Comparison of ENCODE assay signal across 8 cellular contexts in genomic region chr5:176610430-176610763, GRCh38. TPM values are rescaled to one million over a fixed set of nuclear protein-coding genes. Genes with fewer than 3 reads are reported as not detected.
DNase-seq lines count a peak whose midpoint lies in the region; ATAC-seq and TF ChIP-seq lines count a peak whose summit lies in the region.

No MANE protein-coding gene starts in this region.

- H3K4me1 ChIP-seq in CD8-positive, alpha-beta memory T cell (ENCODE audit: insufficient read depth, low read length), result peaks cover 4% of the 10 kb centered on the region
- H3K4me1 ChIP-seq in GM23338 (ENCODE audit: insufficient read depth) (peaks cover 12% of the 10 kb centered on the region), SJSA1 (replicated peaks) (peaks cover 32% of the 10 kb centered on the region), right atrium auricular region (peaks cover 0 to 15% of the 10 kb centered on the region in 2 donors), stomach smooth muscle (ENCODE audit: control insufficient read depth, insufficient read depth, low read length) (peaks cover 10% of the 10 kb centered on the region), aorta (ENCODE audit: control insufficient read depth in 1 of 2, insufficient read depth in 2 of 2, low read length in 2 of 2) (no peaks in the 10 kb centered on the region)

- no peak overlapping the region for H3K4me3 ChIP-seq in CD8-positive, alpha-beta memory T cell (ENCODE audit: low read length)
- H3K4me3 ChIP-seq in GM23338 (peak overlapping the region; percentile 68), SJSA1 (peak overlapping the region; percentile 84), right atrium auricular region (peak overlapping the region; percentile 51 to 68), stomach smooth muscle (ENCODE audit: low read length in 2 of 2) (peak overlapping the region; percentile 43 to 68), aorta (ENCODE audit: low read length in 2 of 2) (peak overlapping the region in 1 of 2 donors; percentile 55)

- H3K27ac Mint-ChIP-seq in CD8-positive, alpha-beta memory T cell, result no peak overlapping the region
- no peak overlapping the region for H3K27ac Mint-ChIP-seq in GM23338

- peaks cover 10% of the 10 kb centered on the region; the same call in 1 of the 2 replicates for H4K20me1 ChIP-seq in GM23338 (replicated peaks; ENCODE audit: insufficient read depth)

- peaks cover 0 to 2% (median 0%) of the 10 kb centered on the region in 5 donors for H3K9me3 Mint-ChIP-seq in CD8-positive, alpha-beta memory T cell
- no peaks in the 10 kb centered on the region for H3K9me3 Mint-ChIP-seq in GM23338

- no peak for DNase-seq in CD8-positive, alpha-beta memory T cell
- no peak for DNase-seq in GM23338 (ENCODE audit: low spot score)
- no peak for DNase-seq in SJSA1 (ENCODE audit: low read depth in 1 of 2, low spot score in 2 of 2)
- no peak for DNase-seq in right atrium auricular region (ENCODE audit: low spot score)
- DNase-seq in aorta, result no peak
- no peak for DNase-seq in amniotic stem cell (lab: John Stamatoyannopoulos, UW)
- DNase-seq in OCI-M2 (lab: John Stamatoyannopoulos, UW; ENCODE audit: unreplicated experiment), result no peak

- TF ChIP-seq CTCF in GM23338 (conservative IDR thresholded peaks at IDR 0.05; ENCODE audit: low read depth in 2 of 2) (no peak), right atrium auricular region (IDR thresholded peaks at IDR 0.05) (no peak)

- H2AFZ ChIP-seq in GM23338, result no peak overlapping the region

- H3K79me2 ChIP-seq in GM23338 (replicated peaks; ENCODE audit: insufficient read depth), result no peaks in the 10 kb centered on the region

- H3K9me3 ChIP-seq in CD8-positive, alpha-beta memory T cell (ENCODE audit: low read length), result no peaks in the 10 kb centered on the region
- H3K9me3 ChIP-seq in SJSA1 (replicated peaks) (no peaks in the 10 kb centered on the region), right atrium auricular region (no peaks in the 10 kb centered on the region), stomach smooth muscle (ENCODE audit: control insufficient read depth in 2 of 2, low read length in 2 of 2) (no peaks in the 10 kb centered on the region), aorta (ENCODE audit: control insufficient read depth, low read length) (no peaks in the 10 kb centered on the region)

- peaks cover 8% of the 10 kb centered on the region for H3K27me3 ChIP-seq in CD8-positive, alpha-beta memory T cell (ENCODE audit: insufficient read depth, low read length, poor library complexity, severe bottlenecking)
- H3K27me3 ChIP-seq in GM23338 (ENCODE audit: insufficient read depth) (peaks cover 5% of the 10 kb centered on the region), SJSA1 (replicated peaks) (no peaks in the 10 kb centered on the region), right atrium auricular region (no peaks in the 10 kb centered on the region), stomach smooth muscle (ENCODE audit: control insufficient read depth in 1 of 2, insufficient read depth in 2 of 2, low read length in 2 of 2) (peaks cover 10 to 14% of the 10 kb centered on the region in 2 donors), aorta (ENCODE audit: control insufficient read depth in 1 of 2, insufficient read depth in 2 of 2, low read length in 1 of 2) (no peaks in the 10 kb centered on the region)

- H3F3A ChIP-seq in GM23338 (replicated peaks; ENCODE audit: low read depth), result 0 out of 2 replicates have a peak, but pooled peaks cover 11% of the 10 kb centered on the region

- no peak overlapping the region for H3K9ac ChIP-seq in stomach smooth muscle (ENCODE audit: low read length in 2 of 2)

- H3K36me3 Mint-ChIP-seq in CD8-positive, alpha-beta memory T cell, result peaks cover 0 to 2% (median 0%) of the 10 kb centered on the region in 3 donors
- H3K36me3 Mint-ChIP-seq in GM23338 (ENCODE audit: low read depth), result no peaks in the 10 kb centered on the region

- CTCF ChIA-PET in CD8-positive, alpha-beta memory T cell (lab: Charles Lee), result no interaction called here

- no peak overlapping the region for H3K27ac ChIP-seq in CD8-positive, alpha-beta memory T cell (ENCODE audit: low read depth, low read length)
- H3K27ac ChIP-seq in GM23338 (ENCODE audit: low read depth), result no peak overlapping the region
- H3K27ac ChIP-seq in SJSA1, result no peak overlapping the region
- H3K27ac ChIP-seq in right atrium auricular region, result no peak overlapping the region
- no peak overlapping the region for H3K27ac ChIP-seq in stomach smooth muscle (ENCODE audit: low read length)
- H3K27ac ChIP-seq in aorta (ENCODE audit: low read depth in 1 of 2, low read length in 2 of 2), result no peak overlapping the region

- no peak; the same call in 1 of the 3 replicates for ATAC-seq in GM23338
- ATAC-seq in aorta (ENCODE audit: low FRiP score), result no peak

- H3K36me3 ChIP-seq in CD8-positive, alpha-beta memory T cell (ENCODE audit: insufficient read depth, low read length), result no peaks in the 10 kb centered on the region
- H3K36me3 ChIP-seq in GM23338 (ENCODE audit: insufficient read depth), result no peaks in the 10 kb centered on the region
- H3K36me3 ChIP-seq in SJSA1, result no peaks in the 10 kb centered on the region; the same call in none of the 2 replicates
- H3K36me3 ChIP-seq in right atrium auricular region, result no peaks in the 10 kb centered on the region
- H3K36me3 ChIP-seq in stomach smooth muscle (ENCODE audit: control insufficient read depth in 2 of 2, insufficient read depth in 2 of 2, low read length in 2 of 2), result no peaks in the 10 kb centered on the region
- H3K36me3 ChIP-seq in aorta (ENCODE audit: control insufficient read depth in 1 of 2, insufficient read depth in 2 of 2, low read length in 1 of 2), result no peaks in the 10 kb centered on the region

- H3K4me1 Mint-ChIP-seq in CD8-positive, alpha-beta memory T cell, result peaks cover 10 to 13% (median 12%) of the 10 kb centered on the region in 3 donors
- peaks cover 25% of the 10 kb centered on the region for H3K4me1 Mint-ChIP-seq in GM23338

- 3% methylated on average over 23 to 31 of the region's 31 CpGs for whole genome bisulfite sequencing in aorta, 2 donors

- intact Hi-C loops in aorta (cut with DNase I), result no loop called here

- POLR2A ChIA-PET in CD8-positive, alpha-beta memory T cell (lab: Charles Lee), result no interaction called here

- peak overlapping the region; percentile 77; the same call in 1 of the 2 replicates for H3K4me2 ChIP-seq in GM23338

- H3K27me3 Mint-ChIP-seq in CD8-positive, alpha-beta memory T cell, result peaks cover 10 to 33% of the 10 kb centered on the region in 2 donors
- H3K27me3 Mint-ChIP-seq in GM23338 (ENCODE audit: insufficient read depth, low read depth, poor library complexity), result peaks cover 16% of the 10 kb centered on the region

- H3K4me3 Mint-ChIP-seq in CD8-positive, alpha-beta memory T cell, result peak overlapping the region; percentile 63 to 91 (median 80)
- peak overlapping the region; percentile 66 for H3K4me3 Mint-ChIP-seq in GM23338

- H3K9me2 ChIP-seq in GM23338 (ENCODE audit: insufficient read depth), result no peaks in the 10 kb centered on the region

TF ChIP-seq in GM23338, 12 proteins besides CTCF, POLR2A, EP300 and RAD21 (continues in another document):
- TF ChIP-seq ZNF331 (CRISPR knock-in tag; IDR thresholded peaks at IDR 0.05; ENCODE audit: low read depth), result no peak

RNA-seq across cellular contexts. Expression of gene GPRIN1, which starts 0.4 kb away (rescaled TPM):
- 1 to 10 TPM; 2.3 to 2.7 TPM for total RNA-seq in CD8-positive, alpha-beta memory T cell
- polyA plus RNA-seq in CD8-positive, alpha-beta memory T cell, result 0.43 TPM
- total RNA-seq in GM23338 (2014; rRNA removed; shearing (Covaris generic)), result 11.7 and 14.6 TPM in 2 replicates
- 3.8 and 4.4 TPM in 2 replicates for polyA plus RNA-seq in GM23338 (2016; fragmentation: Nextera tagmentation; extraction: Ambion mirVana)
- total RNA-seq in SJSA1 (2014; rRNA removed; shearing (Covaris generic)), result 15.0 and 15.6 TPM in 2 replicates
- total RNA-seq in right atrium auricular region, result under 1 TPM; 0.22 to 0.79 TPM
- total RNA-seq in aorta, result under 1 TPM; 0.81 to 0.87 TPM
- polyA plus RNA-seq in aorta, result under 1 TPM; 0.15 to 0.50 TPM

RNA-seq across cellular contexts. Expression of gene SNCB, which starts 19.9 kb away (rescaled TPM):
- not detected for total RNA-seq in CD8-positive, alpha-beta memory T cell
- not detected for polyA plus RNA-seq in CD8-positive, alpha-beta memory T cell
- 1.8 and 3.6 TPM in 2 replicates for total RNA-seq in GM23338 (2014; rRNA removed; shearing (Covaris generic))
- polyA plus RNA-seq in GM23338 (2016; fragmentation: Nextera tagmentation; extraction: Ambion mirVana), result 13.5 and 13.8 TPM in 2 replicates
- total RNA-seq in SJSA1 (2014; rRNA removed; shearing (Covaris generic)), result not detected in 2 replicates
- total RNA-seq in right atrium auricular region, result under 1 TPM in 1 of 2 donors, not detected in 1; 0.67 TPM
- not detected for total RNA-seq in aorta
- polyA plus RNA-seq in aorta, result not detected

RNA-seq across cellular contexts. Expression of gene EIF4E1B, which starts 20.1 kb away (rescaled TPM):
- not detected for total RNA-seq in CD8-positive, alpha-beta memory T cell
- not detected for polyA plus RNA-seq in CD8-positive, alpha-beta memory T cell
- 0.17 TPM in 1 of 2 replicates, not detected in the other for total RNA-seq in GM23338 (2014; rRNA removed; shearing (Covaris generic))
- 0.10 TPM in 1 of 2 replicates, not detected in the other for polyA plus RNA-seq in GM23338 (2016; fragmentation: Nextera tagmentation; extraction: Ambion mirVana)
- total RNA-seq in SJSA1 (2014; rRNA removed; shearing (Covaris generic)), result not detected in 2 replicates
- total RNA-seq in right atrium auricular region, result not detected
- total RNA-seq in aorta, result not detected
- not detected for polyA plus RNA-seq in aorta

RNA-seq across cellular contexts. Expression of gene TSPAN17, which starts 36.9 kb away (rescaled TPM):
- total RNA-seq in CD8-positive, alpha-beta memory T cell, result 10 to 100 TPM; 37.4 to 38.8 TPM
- 26.2 TPM for polyA plus RNA-seq in CD8-positive, alpha-beta memory T cell
- total RNA-seq in GM23338 (2014; rRNA removed; shearing (Covaris generic)), result 51.0 and 52.1 TPM in 2 replicates
- polyA plus RNA-seq in GM23338 (2016; fragmentation: Nextera tagmentation; extraction: Ambion mirVana) (11.7 TPM in 2 replicates), aorta (10 to 100 TPM; 13.9 to 21.1 TPM)
- total RNA-seq in SJSA1 (2014; rRNA removed; shearing (Covaris generic)), result 50.9 and 52.5 TPM in 2 replicates
- total RNA-seq in right atrium auricular region (10 to 100 TPM; 15.0 to 20.4 TPM), aorta (10 to 100 TPM; 17.9 to 22.9 TPM)
